ENCODE assay signal across 1 cellular context in the genomic region with DNA sequence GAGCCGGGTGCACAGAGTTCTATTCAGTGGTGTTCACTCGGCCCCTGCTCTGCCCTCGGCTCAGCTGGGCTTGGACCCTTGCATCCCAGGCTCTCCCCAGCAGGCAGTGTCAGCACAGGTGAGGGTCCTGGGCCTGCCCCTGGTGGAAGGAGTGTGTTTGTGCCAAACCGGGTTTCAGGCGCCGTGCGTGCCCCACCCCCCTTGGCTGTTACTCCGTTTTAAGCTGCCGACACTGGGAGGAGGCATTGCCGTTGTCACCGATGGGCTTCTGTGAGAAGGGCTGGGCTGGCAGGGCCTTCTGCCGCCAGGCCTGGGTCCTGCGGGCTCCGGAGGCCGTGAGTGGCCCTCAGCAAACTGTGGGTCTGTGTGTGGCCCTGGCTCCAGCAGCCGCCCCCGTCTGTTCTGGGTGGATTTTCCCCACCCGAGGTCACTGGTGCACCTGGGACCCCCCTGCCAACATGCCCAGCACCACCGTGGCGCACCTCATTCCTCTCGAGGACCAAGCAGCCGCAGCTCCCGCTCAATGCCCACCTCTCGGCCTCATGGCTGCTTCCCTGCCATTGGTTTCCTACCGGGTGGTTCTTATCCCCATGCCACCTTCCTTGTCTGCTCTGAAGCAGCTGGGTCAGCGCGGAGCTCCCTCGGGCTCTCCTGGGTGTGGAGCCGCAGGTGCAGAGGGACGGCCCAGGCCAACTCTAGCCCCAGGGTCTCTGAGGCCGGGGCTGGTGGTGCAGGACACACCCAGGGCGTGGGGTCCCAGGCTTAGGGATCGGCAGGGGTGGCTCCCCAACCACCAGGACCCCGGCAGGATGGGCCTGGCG.
TF ChIP-seq lines count a peak whose summit lies in the region.

No MANE protein-coding gene starts in this region.

TF ChIP-seq in GM12878, 131 proteins besides CTCF, POLR2A, EP300 and RAD21 (continued from another document):
- TF ChIP-seq GABPA (IDR thresholded peaks at IDR 0.05; ENCODE audit: low read depth) (no peak), TCF12 (IDR thresholded peaks at IDR 0.05; ENCODE audit: low read depth, low read length) (no peak), FOXM1 (IDR thresholded peaks at IDR 0.05; ENCODE audit: low read depth, low read length) (no peak), BCL11A (IDR thresholded peaks at IDR 0.05; ENCODE audit: low read depth, low read length) (no peak), ZNF207 (IDR thresholded peaks at IDR 0.05; ENCODE audit: borderline replicate concordance) (no peak), POLR2AphosphoS2 (IDR thresholded peaks at IDR 0.05; ENCODE audit: low read depth, low read length) (no peak), IRF4 (IDR thresholded peaks at IDR 0.05; ENCODE audit: low read depth, low read length) (no peak)
- TF ChIP-seq, protein P1, sequence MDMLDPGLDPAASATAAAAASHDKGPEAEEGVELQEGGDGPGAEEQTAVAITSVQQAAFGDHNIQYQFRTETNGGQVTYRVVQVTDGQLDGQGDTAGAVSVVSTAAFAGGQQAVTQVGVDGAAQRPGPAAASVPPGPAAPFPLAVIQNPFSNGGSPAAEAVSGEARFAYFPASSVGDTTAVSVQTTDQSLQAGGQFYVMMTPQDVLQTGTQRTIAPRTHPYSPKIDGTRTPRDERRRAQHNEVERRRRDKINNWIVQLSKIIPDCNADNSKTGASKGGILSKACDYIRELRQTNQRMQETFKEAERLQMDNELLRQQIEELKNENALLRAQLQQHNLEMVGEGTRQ (IDR thresholded peaks at IDR 0.05; ENCODE audit: borderline replicate concordance, low read depth, low read length): no peak
- TF ChIP-seq, protein P2, sequence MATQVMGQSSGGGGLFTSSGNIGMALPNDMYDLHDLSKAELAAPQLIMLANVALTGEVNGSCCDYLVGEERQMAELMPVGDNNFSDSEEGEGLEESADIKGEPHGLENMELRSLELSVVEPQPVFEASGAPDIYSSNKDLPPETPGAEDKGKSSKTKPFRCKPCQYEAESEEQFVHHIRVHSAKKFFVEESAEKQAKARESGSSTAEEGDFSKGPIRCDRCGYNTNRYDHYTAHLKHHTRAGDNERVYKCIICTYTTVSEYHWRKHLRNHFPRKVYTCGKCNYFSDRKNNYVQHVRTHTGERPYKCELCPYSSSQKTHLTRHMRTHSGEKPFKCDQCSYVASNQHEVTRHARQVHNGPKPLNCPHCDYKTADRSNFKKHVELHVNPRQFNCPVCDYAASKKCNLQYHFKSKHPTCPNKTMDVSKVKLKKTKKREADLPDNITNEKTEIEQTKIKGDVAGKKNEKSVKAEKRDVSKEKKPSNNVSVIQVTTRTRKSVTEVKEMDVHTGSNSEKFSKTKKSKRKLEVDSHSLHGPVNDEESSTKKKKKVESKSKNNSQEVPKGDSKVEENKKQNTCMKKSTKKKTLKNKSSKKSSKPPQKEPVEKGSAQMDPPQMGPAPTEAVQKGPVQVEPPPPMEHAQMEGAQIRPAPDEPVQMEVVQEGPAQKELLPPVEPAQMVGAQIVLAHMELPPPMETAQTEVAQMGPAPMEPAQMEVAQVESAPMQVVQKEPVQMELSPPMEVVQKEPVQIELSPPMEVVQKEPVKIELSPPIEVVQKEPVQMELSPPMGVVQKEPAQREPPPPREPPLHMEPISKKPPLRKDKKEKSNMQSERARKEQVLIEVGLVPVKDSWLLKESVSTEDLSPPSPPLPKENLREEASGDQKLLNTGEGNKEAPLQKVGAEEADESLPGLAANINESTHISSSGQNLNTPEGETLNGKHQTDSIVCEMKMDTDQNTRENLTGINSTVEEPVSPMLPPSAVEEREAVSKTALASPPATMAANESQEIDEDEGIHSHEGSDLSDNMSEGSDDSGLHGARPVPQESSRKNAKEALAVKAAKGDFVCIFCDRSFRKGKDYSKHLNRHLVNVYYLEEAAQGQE (IDR thresholded peaks at IDR 0.05; ENCODE audit: low read depth, low read length): no peak
